Comparison of ENCODE assay signal across 34 cellular contexts in genomic region chr16:5448798-5449197, GRCh38.
"Had no signal": no experiment of that assay in that cellular context is flagged by ENCODE, and none has a peak within 500 bp of the region (broad histone marks: within the 10 kb centered on the region; RNA-seq: fewer than 3 reads in every experiment).

No MANE protein-coding gene starts in this region.

- H3K9ac ChIP-seq: KMS-11 had no signal

- DNase-seq: Karpas-422, Kasumi-1, KG1, MG63, MM.1S, MV-4-11, NCI-H1048, NCI-H1092, NCI-H1092 treated with DMSO at 0.1 percent for 48 hours, NCI-H1105, NCI-H1105 treated with DMSO at 0.1 percent for 48 hours, NCI-H1417, NCI-H1417 treated with DMSO at 0.1 percent for 48 hours, NCI-H1436, NCI-H1436 treated with DMSO at 0.1 percent for 48 hours, NCI-H146, NCI-H1694, NCI-H1694 treated with DMSO at 0.1 percent for 48 hours, NCI-H187, NCI-H187 treated with DMSO at 0.1 percent for 48 hours, NCI-H2029, NCI-H2029 treated with DMSO at 0.1 percent for 48 hours, NCI-H2081, NCI-H2081 treated with DMSO at 0.1 percent for 48 hours, NCI-H2107, NCI-H2171, NCI-H2171 treated with DMSO at 0.1 percent for 48 hours, NCI-H2227 treated with DMSO at 0.1 percent for 48 hours, NCI-H226, NCI-H345, NCI-H446, NCI-H446 treated with DMSO at 0.1 percent for 48 hours, NCI-H510A had no signal

- H3K36me3 ChIP-seq: MG63 had no signal

- H3K27ac ChIP-seq: KMS-11 had no signal

- H3K4me2 ChIP-seq: KMS-11 had no signal

- H3K9me3 ChIP-seq: MG63 had no signal

- H3K4me3 ChIP-seq: MG63 had no signal
